ENCODE assay signal across 14 cellular contexts in the genomic region with DNA sequence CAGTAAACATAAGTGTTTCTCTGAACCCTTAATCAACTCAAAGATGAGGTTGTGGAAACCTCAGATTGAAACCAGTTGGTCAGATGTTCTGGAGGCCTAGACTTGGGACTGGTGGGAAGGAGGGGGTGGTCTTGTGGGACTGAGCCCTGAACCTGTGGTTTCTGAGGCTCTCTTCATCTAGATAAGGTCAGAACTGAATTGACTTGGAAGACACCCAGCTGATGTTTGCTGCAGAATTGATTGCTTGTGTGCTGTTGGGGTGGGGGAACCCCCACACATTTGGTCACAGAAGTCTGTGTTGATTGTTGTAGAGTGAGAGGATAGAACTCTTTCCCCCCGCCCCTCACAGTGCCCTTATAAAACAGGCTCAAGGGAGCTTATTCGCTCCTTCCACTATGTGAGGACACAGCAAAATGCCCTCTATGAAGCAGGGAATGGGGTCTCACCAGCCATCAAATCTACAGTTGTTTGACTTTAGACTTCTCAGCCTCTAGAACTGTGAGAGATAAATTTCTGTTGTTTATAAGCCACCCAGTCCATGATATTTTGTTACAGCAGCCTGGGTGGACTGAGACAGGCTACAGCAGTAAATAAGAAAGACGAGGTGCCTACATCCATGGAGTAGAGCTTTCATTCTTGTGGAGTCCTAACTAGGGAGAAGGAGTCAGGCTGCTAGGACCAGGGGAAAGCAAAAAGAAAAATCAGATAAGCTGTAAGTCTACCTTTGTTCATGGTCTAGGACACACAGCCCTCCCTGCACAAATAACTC. TPM values are rescaled to one million over a fixed set of nuclear protein-coding genes. Genes with fewer than 3 reads are reported as not detected.
A peak's percentile ranks its signal among the peaks of the same experiment; 100 is the strongest.
DNase-seq lines count a peak whose midpoint lies in the region; ATAC-seq and TF ChIP-seq lines count a peak whose summit lies in the region.
"Had no signal": no experiment of that assay in that cellular context is flagged by ENCODE, and none has a peak within 500 bp of the region (broad histone marks: within the 10 kb centered on the region; RNA-seq: fewer than 3 reads in every experiment).

No MANE protein-coding gene starts in this region.

- H3K4me3 ChIP-seq in PC-9 (no peak overlapping the region), MG63 (no peak overlapping the region)
- H3K4me3 ChIP-seq: colonic mucosa had no signal

- peak overlapping the region; percentile 26 for H3K27ac Mint-ChIP-seq in activated T-helper 17 cell treated with anti-CD3 and anti-CD28 coated beads, Interleukin-2, amount 50 U/mL, for 72 hours
- no peak overlapping the region for H3K27ac Mint-ChIP-seq in stimulated activated naive CD8-positive, alpha-beta T cell treated with anti-CD3 and anti-CD28 coated beads, Interleukin-15, amount 100 ng/mL, for 72 hours
- H3K27ac Mint-ChIP-seq: memory B cell had no signal

- no peaks in the 10 kb centered on the region for H3K27me3 ChIP-seq in PC-9 (ENCODE audit: insufficient read depth, low read depth)
- no peaks in the 10 kb centered on the region for H3K27me3 ChIP-seq in MG63
- H3K27me3 ChIP-seq: colonic mucosa had no signal

- peak overlapping the region; percentile 8 for H3K4me3 Mint-ChIP-seq in activated T-helper 17 cell treated with anti-CD3 and anti-CD28 coated beads, Interleukin-2, amount 50 U/mL, for 72 hours
- no peak overlapping the region for H3K4me3 Mint-ChIP-seq in stimulated activated naive CD8-positive, alpha-beta T cell treated with anti-CD3 and anti-CD28 coated beads, Interleukin-15, amount 100 ng/mL, for 72 hours
- H3K4me3 Mint-ChIP-seq: memory B cell had no signal

- H4K20me1 ChIP-seq in PC-9 (ENCODE audit: insufficient read depth): no peaks in the 10 kb centered on the region

- BruUV-seq in PC-9 (replicated peaks; lab: Mats Ljungman, UMichigan): no TSS peak

- no peaks in the 10 kb centered on the region for H3K9me2 ChIP-seq in PC-9 (ENCODE audit: insufficient read depth)

- no peaks in the 10 kb centered on the region for H3K9me3 Mint-ChIP-seq in activated T-helper 17 cell treated with anti-CD3 and anti-CD28 coated beads, Interleukin-2, amount 50 U/mL, for 72 hours
- peaks cover 0 to 8% of the 10 kb centered on the region in 2 donors for H3K9me3 Mint-ChIP-seq in stimulated activated naive CD8-positive, alpha-beta T cell treated with anti-CD3 and anti-CD28 coated beads, Interleukin-15, amount 100 ng/mL, for 72 hours

- no peaks in the 10 kb centered on the region; the same call in 1 of the 2 replicates for H3K9me3 ChIP-seq in PC-9 (ENCODE audit: insufficient read depth, low read depth)
- peaks cover 6% of the 10 kb centered on the region for H3K9me3 ChIP-seq in MG63
- H3K9me3 ChIP-seq: colonic mucosa had no signal

- no peak for TF ChIP-seq CTCF in PC-9 (conservative IDR thresholded peaks at IDR 0.05)

- H2AFZ ChIP-seq in PC-9: no peak overlapping the region

- H3K36me3 ChIP-seq in PC-9 (ENCODE audit: low read depth) (no peaks in the 10 kb centered on the region), MG63 (no peaks in the 10 kb centered on the region)
- H3K36me3 ChIP-seq: colonic mucosa had no signal

- no peaks in the 10 kb centered on the region for H3K79me2 ChIP-seq in PC-9 (ENCODE audit: low read depth)

- POLR2A ChIA-PET in PC-9 (lab: Charles Lee; ENCODE audit: unreplicated experiment): no interaction called here

- H3K4me1 Mint-ChIP-seq in activated T-helper 17 cell treated with anti-CD3 and anti-CD28 coated beads, Interleukin-2, amount 50 U/mL, for 72 hours: peaks cover 14% of the 10 kb centered on the region
- H3K4me1 Mint-ChIP-seq in stimulated activated naive CD8-positive, alpha-beta T cell treated with anti-CD3 and anti-CD28 coated beads, Interleukin-15, amount 100 ng/mL, for 72 hours: peaks cover 14% of the 10 kb centered on the region

- intact Hi-C loops in PC-9 (cut with micrococcal nuclease; ENCODE audit: unreplicated experiment): no loop called here

- H3K36me3 Mint-ChIP-seq in activated T-helper 17 cell treated with anti-CD3 and anti-CD28 coated beads, Interleukin-2, amount 50 U/mL, for 72 hours (ENCODE audit: low read depth): no peaks in the 10 kb centered on the region

- DNase-seq in stimulated activated CD4-positive, alpha-beta T cell treated with anti-CD3 and anti-CD28 coated beads, Interleukin-12 subunit alpha, Interleukin-12 subunit beta, amount 100 ng/mL, for 48 hours (ENCODE audit: low read depth in 2 of 3, low spot score in 1 of 3): peak in 2 of 3 donors; percentile 12 to 18
- DNase-seq in stimulated activated CD4-positive, alpha-beta T cell treated with anti-CD3 and anti-CD28 coated beads, Interleukin-4, amount 100 ng/mL, for 1 hour: no peak
- DNase-seq in stimulated activated naive CD8-positive, alpha-beta T cell treated with anti-CD3 and anti-CD28 coated beads, Interleukin-15, amount 100 ng/mL, for 72 hours: peak; percentile 23 to 54
- DNase-seq in GM19238 (ENCODE audit: insufficient read length, low spot score) (no peak), PC-9 (no peak), MG63 (no peak)
- DNase-seq: AML-193; colonic mucosa; DMS79; NK-92 treated with Interleukin-12 subunit alpha and Interleukin-12 subunit beta, amount 100 ng/mL, for 24 hours; nucleus accumbens had no signal

- no peak overlapping the region for H3K4me2 ChIP-seq in PC-9

- peak; percentile 78 for ATAC-seq in HG02885 (IDR thresholded peaks at IDR 0.05; ENCODE audit: poor library complexity, unreplicated experiment)
- peak; percentile 87 for ATAC-seq in activated T-helper 17 cell treated with anti-CD3 and anti-CD28 coated beads, Interleukin-2, amount 50 U/mL, for 72 hours (replicated peaks)
- ATAC-seq in stimulated activated naive CD8-positive, alpha-beta T cell treated with anti-CD3 and anti-CD28 coated beads, Interleukin-15, amount 100 ng/mL, for 72 hours: peak; percentile 96

- no peak overlapping the region for H3K27ac ChIP-seq in PC-9
- H3K27ac ChIP-seq: colonic mucosa had no signal

- no peaks in the 10 kb centered on the region for H3K27me3 Mint-ChIP-seq in activated T-helper 17 cell treated with anti-CD3 and anti-CD28 coated beads, Interleukin-2, amount 50 U/mL, for 72 hours
- no peaks in the 10 kb centered on the region for H3K27me3 Mint-ChIP-seq in stimulated activated naive CD8-positive, alpha-beta T cell treated with anti-CD3 and anti-CD28 coated beads, Interleukin-15, amount 100 ng/mL, for 72 hours

- peaks cover 11% of the 10 kb centered on the region for H3K4me1 ChIP-seq in PC-9 (replicated peaks; ENCODE audit: insufficient read depth)
- H3K4me1 ChIP-seq: colonic mucosa had no signal

- CTCF ChIA-PET in PC-9 (lab: Charles Lee): no interaction called here

- H3F3A ChIP-seq in PC-9 (ENCODE audit: insufficient read depth, low read depth): peaks cover 7% of the 10 kb centered on the region; the same call in 1 of the 2 replicates

RNA-seq across cellular contexts. Expression of a gene that starts 25.7 kb away (rescaled TPM):
- 10 to 100 TPM; 15.1 to 15.8 TPM for total RNA-seq in activated T-helper 17 cell treated with anti-CD3 and anti-CD28 coated beads, Interleukin-2, amount 50 U/mL, for 72 hours
- 79.8 and 88.7 TPM in 2 replicates for total RNA-seq in PC-9 (2021)
- total RNA-seq in MG63 (2014; rRNA removed; shearing (Covaris generic); ENCODE audit: low replicate concordance): 35.9 and 48.5 TPM in 2 replicates

Comparison
In these comparisons a context has a peak if more than half of its experiments do, and no peak if none do; other contexts are left out.
1. DNase-seq: peak in stimulated activated CD4-positive, alpha-beta T cell treated with anti-CD3 and anti-CD28 coated beads, Interleukin-12 subunit alpha, Interleukin-12 subunit beta, amount 100 ng/mL, for 48 hours (2 of 3) and stimulated activated naive CD8-positive, alpha-beta T cell treated with anti-CD3 and anti-CD28 coated beads, Interleukin-15, amount 100 ng/mL, for 72 hours (2 of 2); none in stimulated activated CD4-positive, alpha-beta T cell treated with anti-CD3 and anti-CD28 coated beads, Interleukin-4, amount 100 ng/mL, for 1 hour (single experiment), GM19238 (single experiment), PC-9 (0 of 2) and MG63 (single experiment).
2. Peak in every context shown above with its lines, with median percentiles within 50 percentile points of each other: ATAC-seq.